ENCODE assay signal across 8 cellular contexts in the genomic region with DNA sequence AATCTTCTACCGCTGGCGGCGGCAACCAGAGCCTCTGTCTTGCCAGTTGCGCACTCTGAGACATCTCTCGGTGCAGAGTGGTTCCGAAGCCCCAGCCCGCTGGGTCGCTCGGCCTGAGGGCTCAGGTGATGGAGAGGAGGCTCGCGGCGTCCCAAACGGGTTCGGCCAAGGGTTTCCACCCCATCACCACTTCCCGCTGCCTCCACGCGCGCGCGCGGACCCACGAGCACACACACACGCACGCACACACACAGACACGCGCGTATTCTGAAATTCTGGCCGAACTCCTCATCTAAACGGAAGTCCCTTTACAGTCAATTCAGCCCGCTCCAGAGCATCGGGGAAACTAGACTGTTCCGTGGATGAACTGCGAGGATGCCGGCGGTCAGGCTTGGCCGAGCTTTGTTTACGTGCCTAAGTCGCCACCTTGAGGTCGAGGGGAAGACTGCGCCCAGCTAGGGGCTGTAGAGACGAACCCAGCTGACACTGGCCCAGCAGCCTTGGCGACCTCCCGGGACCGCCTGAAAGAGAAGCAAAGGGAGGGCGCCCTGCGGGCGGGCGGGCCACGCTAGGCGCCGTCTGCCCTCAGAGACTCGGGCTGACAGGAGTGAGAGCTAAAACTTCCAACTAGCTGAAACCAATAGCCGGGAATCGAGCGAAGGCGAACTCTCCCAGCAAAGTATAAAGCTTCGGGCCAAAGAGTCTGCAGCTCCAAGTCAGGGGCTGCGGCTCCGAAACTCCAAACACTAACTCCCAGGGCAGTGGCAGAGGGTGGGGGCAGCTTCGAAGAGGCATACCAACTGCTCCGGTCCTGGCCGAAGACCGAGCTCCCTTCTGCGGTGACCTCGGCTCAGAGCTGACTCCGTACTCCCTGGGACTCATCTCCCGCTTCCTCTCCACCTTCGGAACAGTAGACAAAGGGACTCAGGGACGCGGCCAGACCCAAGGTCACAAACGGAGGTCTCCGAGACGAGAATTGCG.
DNase-seq lines count a peak whose midpoint lies in the region; ATAC-seq and TF ChIP-seq lines count a peak whose summit lies in the region.

No MANE protein-coding gene starts in this region.

- DNase-seq in GM04503 (ENCODE audit: low read depth), result peak; percentile 11
- peak; percentile 86 to 93 for DNase-seq in HAP-1 (ENCODE audit: low spot score in 2 of 2)
- peak; percentile 72 for DNase-seq in RKO (ENCODE audit: low spot score)
- peak in 1 of 2 donors; percentile 79 for DNase-seq in activated naive CD4-positive, alpha-beta T cell treated with anti-CD3 and anti-CD28 coated beads, Interleukin-2, amount 50 U/mL, for 72 hours (ENCODE audit: low spot score in 2 of 2)
- DNase-seq in glutamatergic neuron, result peak; percentile 93
- peak; percentile 68 for DNase-seq in occipital lobe (lab: John Stamatoyannopoulos, UW)
- peak; percentile 91 for DNase-seq in type B pancreatic cell (ENCODE audit: extremely low spot score, unreplicated experiment)

- H3K4me3 ChIP-seq in HAP-1, result peak overlapping the region; percentile 38

- peaks cover 14% of the 10 kb centered on the region for H3K4me1 ChIP-seq in HAP-1

- in situ Hi-C loops in HAP-1 (cut with MboI; ENCODE audit: low sequenced_read_pairs), result loop anchor here (25.0 kb wide), 4 partner anchors 326 to 1276 kb away; no protein-coding TSS in a partner anchor

- peak; percentile 87 for TF ChIP-seq CTCF in LNCAP (IDR thresholded peaks at IDR 0.05)
- peak; percentile 87 for TF ChIP-seq CTCF in glutamatergic neuron (IDR thresholded peaks at IDR 0.05; ENCODE audit: partially characterized antibody, unreplicated experiment)
- TF ChIP-seq CTCF in type B pancreatic cell (conservative IDR thresholded peaks at IDR 0.05), result peak; percentile 96

- no peaks in the 10 kb centered on the region; the same call in none of the 2 replicates for H3K27me3 ChIP-seq in HAP-1 (ENCODE audit: low read depth)

- H3K4me1 Mint-ChIP-seq in glutamatergic neuron (ENCODE audit: low read depth, unreplicated experiment), result peaks cover 16% of the 10 kb centered on the region
- H3K4me1 Mint-ChIP-seq in type B pancreatic cell (ENCODE audit: unreplicated experiment), result peaks cover 23% of the 10 kb centered on the region

- H3K36me3 ChIP-seq in HAP-1 (replicated peaks), result no peaks in the 10 kb centered on the region

- H3K36me3 Mint-ChIP-seq in activated naive CD4-positive, alpha-beta T cell treated with anti-CD3 and anti-CD28 coated beads, Interleukin-2, amount 50 U/mL, for 72 hours, result peaks cover 0 to 11% of the 10 kb centered on the region in 2 donors
- H3K36me3 Mint-ChIP-seq in glutamatergic neuron (ENCODE audit: unreplicated experiment), result no peaks in the 10 kb centered on the region
- H3K36me3 Mint-ChIP-seq in type B pancreatic cell, result no peaks in the 10 kb centered on the region

- H3K9me3 Mint-ChIP-seq in activated naive CD4-positive, alpha-beta T cell treated with anti-CD3 and anti-CD28 coated beads, Interleukin-2, amount 50 U/mL, for 72 hours, result no peaks in the 10 kb centered on the region
- H3K9me3 Mint-ChIP-seq in glutamatergic neuron (ENCODE audit: unreplicated experiment), result peaks cover 4% of the 10 kb centered on the region
- H3K9me3 Mint-ChIP-seq in type B pancreatic cell, result no peaks in the 10 kb centered on the region

- H3K4me3 Mint-ChIP-seq in glutamatergic neuron (ENCODE audit: unreplicated experiment), result peak overlapping the region; percentile 84
- peak overlapping the region; percentile 87 for H3K4me3 Mint-ChIP-seq in type B pancreatic cell

- H3K27me3 Mint-ChIP-seq in glutamatergic neuron (ENCODE audit: unreplicated experiment) (peaks cover 19% of the 10 kb centered on the region), type B pancreatic cell (peaks cover 22% of the 10 kb centered on the region)

- ATAC-seq in activated naive CD4-positive, alpha-beta T cell treated with anti-CD3 and anti-CD28 coated beads, Interleukin-2, amount 50 U/mL, for 72 hours, result peak; percentile 90 to 97

- no peak overlapping the region for H3K27ac Mint-ChIP-seq in activated naive CD4-positive, alpha-beta T cell treated with anti-CD3 and anti-CD28 coated beads, Interleukin-2, amount 50 U/mL, for 72 hours
- peak overlapping the region; percentile 26 for H3K27ac Mint-ChIP-seq in glutamatergic neuron (ENCODE audit: unreplicated experiment)
- H3K27ac Mint-ChIP-seq in type B pancreatic cell, result peak overlapping the region; percentile 2

- H3K9me3 ChIP-seq in HAP-1, result no peaks in the 10 kb centered on the region

Comparison
In these comparisons a context has a peak if more than half of its experiments do, and no peak if none do; other contexts are left out.
1. H3K27ac Mint-ChIP-seq: peak in glutamatergic neuron (single experiment) and type B pancreatic cell (single experiment); none in activated naive CD4-positive, alpha-beta T cell treated with anti-CD3 and anti-CD28 coated beads, Interleukin-2, amount 50 U/mL, for 72 hours (0 of 2).
2. Peak in every context shown above with its lines, with median percentiles within 50 percentile points of each other: CTCF ChIP-seq.